ENCODE assay signal across 22 cellular contexts in genomic region chr1:180551997-180552396, GRCh38. TPM values are rescaled to one million over a fixed set of nuclear protein-coding genes. Genes with fewer than 3 reads are reported as not detected.
DNase-seq lines count a peak whose midpoint lies in the region; ATAC-seq, FAIRE-seq and TF ChIP-seq lines count a peak whose summit lies in the region.
"Had no signal": no experiment of that assay in that cellular context is flagged by ENCODE, and none has a peak within 500 bp of the region (broad histone marks: within the 10 kb centered on the region; RNA-seq: fewer than 3 reads in every experiment).

No MANE protein-coding gene starts in this region.

- peak overlapping the region; percentile 64 for H3K27ac Mint-ChIP-seq in neural progenitor cell
- H3K27ac Mint-ChIP-seq: CD4-positive, CD25-positive, alpha-beta regulatory T cell; CD8-positive, alpha-beta memory T cell; HFFc6 had no signal

- H3K36me3 ChIP-seq in bronchial epithelial cell (ENCODE audit: control insufficient read depth, insufficient read depth, low read length): no peaks in the 10 kb centered on the region
- H3K36me3 ChIP-seq in neural progenitor cell: no peaks in the 10 kb centered on the region
- H3K36me3 ChIP-seq in psoas muscle (ENCODE audit: insufficient read depth in 1 of 2, low read depth in 1 of 2): no peaks in the 10 kb centered on the region
- H3K36me3 ChIP-seq: BE2C had no signal

- H3K4me2 ChIP-seq in neural progenitor cell: no peak overlapping the region

- 71 to 83% (median 75%) methylated on average over 1 of the region's 1 CpG for WGBS in psoas muscle, 3 donors

- peaks cover 4% of the 10 kb centered on the region for H3K27me3 Mint-ChIP-seq in neural progenitor cell (ENCODE audit: insufficient read depth, low read depth)

- no peak for TF ChIP-seq CTCF in D721Med (IDR thresholded peaks at IDR 0.05; ENCODE audit: insufficient read depth, missing control alignments)
- TF ChIP-seq CTCF in bronchial epithelial cell (IDR thresholded peaks at IDR 0.05; ENCODE audit: insufficient read depth, low read length, severe bottlenecking): no peak
- TF ChIP-seq CTCF in neural progenitor cell (IDR thresholded peaks at IDR 0.05): no peak
- no peak for TF ChIP-seq CTCF in psoas muscle (IDR thresholded peaks at IDR 0.05)

- no peaks in the 10 kb centered on the region for H3K79me2 ChIP-seq in neural progenitor cell (ENCODE audit: low read depth)

- H3K9me3 Mint-ChIP-seq in neural progenitor cell: no peaks in the 10 kb centered on the region
- H3K9me3 Mint-ChIP-seq: CD4-positive, CD25-positive, alpha-beta regulatory T cell; CD8-positive, alpha-beta memory T cell; HFFc6 had no signal

- DNase-seq in D721Med (ENCODE audit: insufficient read length, low spot score) (no peak), bronchial epithelial cell (ENCODE audit: low read depth) (no peak), neural progenitor cell (ENCODE audit: low spot score) (no peak), DMS153 (lab: John Stamatoyannopoulos, UW) (no peak), psoas muscle (no peak)
- DNase-seq: ACHN; BE2C; C1 segment of cervical spinal cord; CD4-positive, CD25-positive, alpha-beta regulatory T cell; CD8-positive, alpha-beta memory T cell; COR-L47; GDM1; GOT3; H7; HFFc6; KBM-7 had no signal

- H3K27me3 ChIP-seq in bronchial epithelial cell (ENCODE audit: control insufficient read depth, insufficient read depth, low read length) (no peaks in the 10 kb centered on the region), neural progenitor cell (no peaks in the 10 kb centered on the region), psoas muscle (ENCODE audit: insufficient read depth in 3 of 3, low read length in 2 of 3) (no peaks in the 10 kb centered on the region)
- H3K27me3 ChIP-seq: BE2C had no signal

- no peaks in the 10 kb centered on the region for H3K36me3 Mint-ChIP-seq in neural progenitor cell
- H3K36me3 Mint-ChIP-seq: CD4-positive, CD25-positive, alpha-beta regulatory T cell; CD8-positive, alpha-beta memory T cell had no signal

- H3K27ac ChIP-seq in neural progenitor cell: no peak overlapping the region
- H3K27ac ChIP-seq in psoas muscle: no peak overlapping the region

- no peak overlapping the region for H3K9ac ChIP-seq in neural progenitor cell

- H3K4me1 ChIP-seq in neural progenitor cell (peaks cover 31% of the 10 kb centered on the region), psoas muscle (peaks cover 11% of the 10 kb centered on the region)
- H3K4me1 ChIP-seq: BE2C had no signal

- H3K4me3 ChIP-seq in bronchial epithelial cell (ENCODE audit: low read depth, low read length): no peak overlapping the region
- H3K4me3 ChIP-seq in neural progenitor cell: no peak overlapping the region
- H3K4me3 ChIP-seq in psoas muscle: no peak overlapping the region

- no peaks in the 10 kb centered on the region for H4K20me1 ChIP-seq in neural progenitor cell (ENCODE audit: low read depth)

- H3F3A ChIP-seq in neural progenitor cell (ENCODE audit: low read depth): peaks cover 13% of the 10 kb centered on the region

- H3K9me3 ChIP-seq in neural progenitor cell (ENCODE audit: low read depth): no peaks in the 10 kb centered on the region
- no peaks in the 10 kb centered on the region for H3K9me3 ChIP-seq in psoas muscle
- H3K9me3 ChIP-seq: BE2C had no signal

- intact Hi-C loops in psoas muscle (cut with DNase I): no loop called here

- no peak overlapping the region for H2AFZ ChIP-seq in neural progenitor cell (replicated peaks)

- H3K4me1 Mint-ChIP-seq in neural progenitor cell: peaks cover 45% of the 10 kb centered on the region
- H3K4me1 Mint-ChIP-seq: CD4-positive, CD25-positive, alpha-beta regulatory T cell; CD8-positive, alpha-beta memory T cell had no signal

- ATAC-seq in HG03280 (IDR thresholded peaks at IDR 0.05; ENCODE audit: unreplicated experiment) (no peak), psoas muscle (no peak)
- ATAC-seq: HCT116 had no signal

- peak; percentile 38 for FAIRE-seq in D721Med (lab: Jason Lieb, UNC)
- FAIRE-seq in bronchial epithelial cell (lab: Jason Lieb, UNC): peak; percentile 40
- FAIRE-seq: GM12892, GM18507 had no signal

- no peak overlapping the region for H3K4me3 Mint-ChIP-seq in neural progenitor cell
- H3K4me3 Mint-ChIP-seq: CD4-positive, CD25-positive, alpha-beta regulatory T cell; CD8-positive, alpha-beta memory T cell; HFFc6 had no signal

RNA-seq across cellular contexts. Expression of gene OVAAL, which starts 6.8 kb away (rescaled TPM):
- total RNA-seq in bronchial epithelial cell: not detected in 2 replicates
- total RNA-seq in neural progenitor cell (ENCODE audit: low replicate concordance): not detected in 2 replicates
- not detected for total RNA-seq in psoas muscle
- polyA plus RNA-seq in psoas muscle: under 1 TPM in 1 of 3 donors, not detected in 2; 0.04 TPM
- total RNA-seq: A172; CD4-positive, CD25-positive, alpha-beta regulatory T cell; CD8-positive, alpha-beta memory T cell; Daoy; H7; HFFc6 had no signal
- polyA plus RNA-seq: CD4-positive, CD25-positive, alpha-beta regulatory T cell; CD8-positive, alpha-beta memory T cell had no signal

RNA-seq across cellular contexts. Expression of gene ACBD6, which starts 49.6 kb away (rescaled TPM):
- total RNA-seq in bronchial epithelial cell: 98.6 and 118 TPM in 2 replicates
- total RNA-seq in neural progenitor cell (ENCODE audit: low replicate concordance): 36.8 and 53.9 TPM in 2 replicates
- total RNA-seq in psoas muscle: 10 to 100 TPM; 12.6 to 20.4 (median 15.0) TPM
- 10 to 100 TPM; 14.9 to 19.1 (median 17.8) TPM for polyA plus RNA-seq in psoas muscle
